In genomic region chr22:41801147-41801819, GRCh38 we compare ENCODE assay signal across 8 cellular contexts. TPM values are rescaled to one million over a fixed set of nuclear protein-coding genes. Genes with fewer than 3 reads are reported as not detected.
A peak's percentile ranks its signal among the peaks of the same experiment; 100 is the strongest.
DNase-seq lines count a peak whose midpoint lies in the region; ATAC-seq, FAIRE-seq and TF ChIP-seq lines count a peak whose summit lies in the region.

No MANE protein-coding gene starts in this region.

- no peaks in the 10 kb centered on the region for H3K9me3 ChIP-seq in SJSA1 (replicated peaks)
- H3K9me3 ChIP-seq in skeletal muscle satellite cell (replicated peaks; ENCODE audit: low read length) = no peaks in the 10 kb centered on the region

- H3K27ac ChIP-seq in SJSA1 = no peak overlapping the region

- no peak for TF ChIP-seq CTCF in foreskin fibroblast (IDR thresholded peaks at IDR 0.05; ENCODE audit: low read depth, low read length)

- peak overlapping the region; percentile 99 for H3K4me2 ChIP-seq in skeletal muscle satellite cell (ENCODE audit: low read length)

- H3K4me3 ChIP-seq in SJSA1 = peak overlapping the region; percentile 74
- H3K4me3 ChIP-seq in foreskin fibroblast (ENCODE audit: low read depth in 1 of 2, low read length in 2 of 2) = peak overlapping the region; percentile 92 to 97
- peak overlapping the region; percentile 94 for H3K4me3 ChIP-seq in skeletal muscle satellite cell (ENCODE audit: low read length)

- TF ChIP-seq POLR2A in H54 (IDR thresholded peaks at IDR 0.05; ENCODE audit: low read depth, low read length) = no peak

- peak overlapping the region; percentile 88 for H3K9ac ChIP-seq in skeletal muscle satellite cell (ENCODE audit: low read depth, low read length)

- H3K4me1 ChIP-seq in SJSA1 (replicated peaks) (peaks cover 20% of the 10 kb centered on the region), skeletal muscle satellite cell (ENCODE audit: control insufficient read depth, insufficient read depth, low read length) (peaks cover 19% of the 10 kb centered on the region)

- DNase-seq in GM19239 (ENCODE audit: insufficient read length, low spot score) (no peak), SJSA1 (ENCODE audit: low read depth in 1 of 2, low spot score in 2 of 2) (no peak), foreskin fibroblast (no peak), NOMO-1 (lab: John Stamatoyannopoulos, UW; ENCODE audit: unreplicated experiment in 2 of 2) (no peak), H54 (ENCODE audit: insufficient read length, low spot score) (no peak)

- 0 out of 2 replicates have a peak, but pooled peaks cover 3% of the 10 kb centered on the region for H3K36me3 ChIP-seq in SJSA1
- H3K36me3 ChIP-seq in skeletal muscle satellite cell (ENCODE audit: insufficient read depth, low read length) = no peaks in the 10 kb centered on the region

- H3K27me3 ChIP-seq in SJSA1 (replicated peaks) (no peaks in the 10 kb centered on the region), skeletal muscle satellite cell (ENCODE audit: control insufficient read depth, insufficient read depth, low read length) (no peaks in the 10 kb centered on the region)

- peak; percentile 91 for FAIRE-seq in GM19239 (lab: Jason Lieb, UNC)
- FAIRE-seq in H54 (lab: Jason Lieb, UNC) = no peak

- ATAC-seq in GM19324 (IDR thresholded peaks at IDR 0.05; ENCODE audit: low FRiP score, unreplicated experiment) (no peak), HG02938 (IDR thresholded peaks at IDR 0.05; ENCODE audit: unreplicated experiment) (no peak)

RNA-seq across cellular contexts. Expression of gene CCDC134, which starts 0.8 kb away (rescaled TPM):
- total RNA-seq in SJSA1 (2014; rRNA removed; shearing (Covaris generic)) = 10.6 and 28.6 TPM in 2 replicates
- total RNA-seq in skeletal muscle satellite cell (2012; rRNA removed) = 6.6 and 10.4 TPM in 2 replicates

RNA-seq across cellular contexts. Expression of gene SREBF2, which starts 31.6 kb away (rescaled TPM):
- total RNA-seq in SJSA1 (2014; rRNA removed; shearing (Covaris generic)) = 18.0 and 19.7 TPM in 2 replicates
- 31.9 and 57.5 TPM in 2 replicates for total RNA-seq in skeletal muscle satellite cell (2012; rRNA removed)
